ENCODE assay signal across 2 cellular contexts in the genomic region with DNA sequence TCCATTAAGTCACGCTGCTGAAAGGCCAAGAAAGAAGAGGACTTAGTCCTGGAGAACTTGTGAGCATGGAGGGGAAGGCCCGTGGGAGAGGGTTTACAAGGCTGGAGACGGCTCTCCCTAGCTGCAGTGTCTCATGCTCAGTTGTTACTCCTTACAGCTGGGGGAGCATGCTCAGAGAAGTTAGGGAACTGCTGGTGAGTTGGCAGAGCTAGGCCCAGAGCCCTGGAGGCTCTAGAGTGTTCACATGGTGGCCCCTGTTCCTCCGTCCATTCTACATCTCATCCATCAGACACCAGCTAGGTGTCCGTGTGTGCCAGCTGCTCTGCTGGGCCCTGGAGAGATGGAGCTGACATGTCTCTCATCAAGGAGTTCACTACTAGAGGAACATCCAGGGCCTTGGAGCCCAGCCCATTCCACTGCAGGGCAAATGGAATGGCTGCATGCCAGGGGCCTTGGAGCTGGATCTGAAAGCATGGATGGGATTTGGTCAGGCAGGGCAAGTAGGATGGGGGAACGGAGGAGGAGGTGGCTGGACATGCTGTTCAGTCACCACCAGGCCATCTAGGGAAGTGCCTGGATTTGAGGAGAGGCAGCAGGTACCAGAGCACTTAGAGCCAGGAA.
TF ChIP-seq lines count a peak whose summit lies in the region.

No MANE protein-coding gene starts in this region.

TF ChIP-seq in A549, 52 proteins besides CTCF, POLR2A, EP300 and RAD21:
- TF ChIP-seq MAX (IDR thresholded peaks at IDR 0.05): no peak
- TF ChIP-seq POLR2AphosphoS2 (conservative IDR thresholded peaks at IDR 0.05; ENCODE audit: low read length): no peak
- TF ChIP-seq CBX8 (IDR thresholded peaks at IDR 0.05): no peak
- TF ChIP-seq, protein P1, sequence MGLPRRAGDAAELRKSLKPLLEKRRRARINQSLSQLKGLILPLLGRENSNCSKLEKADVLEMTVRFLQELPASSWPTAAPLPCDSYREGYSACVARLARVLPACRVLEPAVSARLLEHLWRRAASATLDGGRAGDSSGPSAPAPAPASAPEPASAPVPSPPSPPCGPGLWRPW (IDR thresholded peaks at IDR 0.05): no peak
TF ChIP-seq in A549: peak in this region for 0.

TF ChIP-seq in HepG2, 621 proteins besides CTCF, POLR2A, EP300 and RAD21:
- TF ChIP-seq AKAP8 (CRISPR knock-in tag; IDR thresholded peaks at IDR 0.05) (peak; percentile 49; the same call in 1 of the 2 replicates), POLR2G (IDR thresholded peaks at IDR 0.05; ENCODE audit: low read depth, low read length) (peak; percentile 36; the same call in 1 of the 2 replicates), ZNF274 (CRISPR knock-in tag; IDR thresholded peaks at IDR 0.05) (no peak), ZNF160 (CRISPR knock-in tag; IDR thresholded peaks at IDR 0.05) (0 out of 2 replicates have a peak, but pooled peaks have one; percentile 4)
- TF ChIP-seq, protein P2, sequence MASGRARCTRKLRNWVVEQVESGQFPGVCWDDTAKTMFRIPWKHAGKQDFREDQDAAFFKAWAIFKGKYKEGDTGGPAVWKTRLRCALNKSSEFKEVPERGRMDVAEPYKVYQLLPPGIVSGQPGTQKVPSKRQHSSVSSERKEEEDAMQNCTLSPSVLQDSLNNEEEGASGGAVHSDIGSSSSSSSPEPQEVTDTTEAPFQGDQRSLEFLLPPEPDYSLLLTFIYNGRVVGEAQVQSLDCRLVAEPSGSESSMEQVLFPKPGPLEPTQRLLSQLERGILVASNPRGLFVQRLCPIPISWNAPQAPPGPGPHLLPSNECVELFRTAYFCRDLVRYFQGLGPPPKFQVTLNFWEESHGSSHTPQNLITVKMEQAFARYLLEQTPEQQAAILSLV (CRISPR knock-in tag; IDR thresholded peaks at IDR 0.05; ENCODE audit: borderline replicate concordance): 0 out of 2 replicates have a peak, but pooled peaks have one; percentile 32
